ENCODE assay signal across 21 cellular contexts in the genomic region with DNA sequence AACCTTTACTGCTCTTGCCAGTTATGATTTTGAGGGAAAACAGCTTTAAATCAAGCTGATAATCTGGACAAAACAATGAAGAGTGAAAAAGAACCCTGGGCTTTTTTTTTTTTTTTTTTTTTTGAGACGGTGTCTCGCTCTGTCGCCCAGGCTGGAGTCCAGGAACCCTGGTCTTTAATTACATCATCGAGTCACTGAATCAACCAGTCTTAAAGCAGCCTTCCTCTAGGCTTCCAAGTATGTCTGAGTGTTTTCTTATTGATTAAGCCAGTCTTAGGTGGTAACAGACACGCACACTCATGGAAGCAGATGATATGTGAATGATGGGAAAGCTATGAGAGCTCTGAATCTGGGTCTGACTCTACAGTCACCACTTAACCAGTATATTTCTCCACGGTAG.
"Had no signal": no experiment of that assay in that cellular context is flagged by ENCODE, and none has a peak within 500 bp of the region (broad histone marks: within the 10 kb centered on the region; RNA-seq: fewer than 3 reads in every experiment).

No MANE protein-coding gene starts in this region.

- H3K9me3 Mint-ChIP-seq: activated CD4-positive, alpha-beta T cell treated with anti-CD3 and anti-CD28 coated beads, Interleukin-2, amount 10 ng/mL, durations not matched to agents 24 days and 14 days; activated naive CD4-positive, alpha-beta T cell treated with anti-CD3 and anti-CD28 coated beads, Interleukin-2, amount 50 U/mL, for 72 hours; stimulated activated naive B cell treated with anti-CD40 and anti-IgM and Interleukin-4, amounts not matched to agents 10 μg/mL and 1 μg/mL and 100 μg/mL, for 72 hours had no signal

- H3K27ac Mint-ChIP-seq: activated CD4-positive, alpha-beta T cell treated with anti-CD3 and anti-CD28 coated beads, Interleukin-2, amount 10 ng/mL, durations not matched to agents 24 days and 14 days; activated CD8-positive, alpha-beta T cell treated with anti-CD3 and anti-CD28 coated beads, Interleukin-2, amount 10 ng/mL, durations not matched to agents 7 days and 5 days; activated naive CD4-positive, alpha-beta T cell treated with anti-CD3 and anti-CD28 coated beads, Interleukin-2, amount 50 U/mL, for 72 hours; stimulated activated naive B cell treated with anti-CD40 and anti-IgM and Interleukin-4, amounts not matched to agents 10 μg/mL and 1 μg/mL and 100 μg/mL, for 72 hours had no signal

- H3K4me3 ChIP-seq: body of pancreas, coronary artery, lung, right atrium auricular region, transverse colon had no signal

- FAIRE-seq: endothelial cell of umbilical vein had no signal

- H3K4me1 ChIP-seq: parathyroid adenoma, right atrium auricular region had no signal

- H3K27me3 Mint-ChIP-seq: activated CD4-positive, alpha-beta T cell treated with anti-CD3 and anti-CD28 coated beads, Interleukin-2, amount 10 ng/mL, durations not matched to agents 24 days and 14 days; stimulated activated naive B cell treated with anti-CD40 and anti-IgM and Interleukin-4, amounts not matched to agents 10 μg/mL and 1 μg/mL and 100 μg/mL, for 72 hours had no signal

- H3K4me1 Mint-ChIP-seq: activated CD4-positive, alpha-beta T cell treated with anti-CD3 and anti-CD28 coated beads, Interleukin-2, amount 10 ng/mL, durations not matched to agents 24 days and 14 days; stimulated activated naive B cell treated with anti-CD40 and anti-IgM and Interleukin-4, amounts not matched to agents 10 μg/mL and 1 μg/mL and 100 μg/mL, for 72 hours had no signal

- DNase-seq: activated CD4-positive, alpha-beta T cell treated with anti-CD3 and anti-CD28 coated beads, Interleukin-2, amount 10 ng/mL, durations not matched to agents 24 days and 14 days; activated CD4-positive, CD25-positive, alpha-beta regulatory T cell; activated CD8-positive, alpha-beta memory T cell treated with anti-CD3 and anti-CD28 coated beads, Interleukin-2, amount 50 U/mL, for 4 hours; activated CD8-positive, alpha-beta T cell treated with anti-CD3 and anti-CD28 coated beads, Interleukin-2, amount 10 ng/mL, durations not matched to agents 7 days and 5 days; activated effector memory CD4-positive, alpha-beta T cell treated with anti-CD3 and anti-CD28 coated beads, Interleukin-2, amount 50 U/mL, for 16 hours; activated T-cell treated with anti-CD3 and anti-CD28 coated beads, Interleukin-2, amount 50 U/mL, for 48 hours; body of pancreas; central memory CD4-positive, alpha-beta T cell; effector CD8-positive, alpha-beta T cell; foreskin fibroblast; left cardiac atrium; stimulated activated CD4-positive, alpha-beta T cell treated with anti-CD3 and anti-CD28 coated beads, Interleukin-4, amount 100 ng/mL, for 1 hour; stimulated activated naive B cell treated with anti-CD40 and anti-IgM and Interleukin-4, amounts not matched to agents 10 μg/mL and 1 μg/mL and 100 μg/mL, for 72 hours; transverse colon had no signal

- H3K27me3 ChIP-seq: body of pancreas, neutrophil, right atrium auricular region, transverse colon had no signal

- H3K9me3 ChIP-seq: body of pancreas, neutrophil, right atrium auricular region, transverse colon had no signal

- H3K27ac ChIP-seq: body of pancreas, coronary artery, neutrophil, parathyroid adenoma, right atrium auricular region, transverse colon had no signal

- H3K4me3 Mint-ChIP-seq: activated CD4-positive, alpha-beta T cell treated with anti-CD3 and anti-CD28 coated beads, Interleukin-2, amount 10 ng/mL, durations not matched to agents 24 days and 14 days; activated CD8-positive, alpha-beta T cell treated with anti-CD3 and anti-CD28 coated beads, Interleukin-2, amount 10 ng/mL, durations not matched to agents 7 days and 5 days; stimulated activated naive B cell treated with anti-CD40 and anti-IgM and Interleukin-4, amounts not matched to agents 10 μg/mL and 1 μg/mL and 100 μg/mL, for 72 hours had no signal
